ENCODE assay signal across 2 cellular contexts in the genomic region with DNA sequence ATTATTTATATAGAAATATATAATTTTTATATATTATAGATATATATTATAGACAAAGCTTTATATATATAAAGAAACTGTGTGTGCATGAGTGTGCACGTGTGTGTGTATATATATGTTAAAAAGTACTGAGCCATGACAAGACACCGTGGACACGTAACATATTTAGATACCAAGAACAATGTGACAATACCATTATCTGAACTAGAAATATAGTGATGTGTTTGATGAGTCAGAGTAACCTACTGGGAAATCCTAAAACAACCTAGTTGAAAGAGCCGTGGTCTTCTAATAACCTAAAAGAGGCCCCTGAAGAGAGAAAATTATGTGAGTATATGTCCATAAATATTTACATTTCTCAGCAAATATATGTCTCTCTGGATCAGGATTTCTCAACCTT.
TF ChIP-seq lines count a peak whose summit lies in the region.

No MANE protein-coding gene starts in this region.

TF ChIP-seq in GM12891, 5 proteins besides CTCF, POLR2A, EP300 and RAD21:
- TF ChIP-seq POU2F2 (IDR thresholded peaks at IDR 0.05; ENCODE audit: low read depth, low read length) (no peak), PAX5 (IDR thresholded peaks at IDR 0.05; ENCODE audit: insufficient read depth, low read length, severe bottlenecking) (no peak), POLR2AphosphoS5 (IDR thresholded peaks at IDR 0.05; ENCODE audit: low read depth, low read length) (no peak), TAF1 (IDR thresholded peaks at IDR 0.05; ENCODE audit: low read depth, low read length) (no peak), SPI1 (IDR thresholded peaks at IDR 0.05; ENCODE audit: low read depth, low read length) (no peak)

TF ChIP-seq in GM12878, 131 proteins besides CTCF, POLR2A, EP300 and RAD21:
- TF ChIP-seq, protein P1, sequence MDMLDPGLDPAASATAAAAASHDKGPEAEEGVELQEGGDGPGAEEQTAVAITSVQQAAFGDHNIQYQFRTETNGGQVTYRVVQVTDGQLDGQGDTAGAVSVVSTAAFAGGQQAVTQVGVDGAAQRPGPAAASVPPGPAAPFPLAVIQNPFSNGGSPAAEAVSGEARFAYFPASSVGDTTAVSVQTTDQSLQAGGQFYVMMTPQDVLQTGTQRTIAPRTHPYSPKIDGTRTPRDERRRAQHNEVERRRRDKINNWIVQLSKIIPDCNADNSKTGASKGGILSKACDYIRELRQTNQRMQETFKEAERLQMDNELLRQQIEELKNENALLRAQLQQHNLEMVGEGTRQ (IDR thresholded peaks at IDR 0.05; ENCODE audit: borderline replicate concordance, low read depth, low read length), result no peak
- TF ChIP-seq PAX8 (IDR thresholded peaks at IDR 0.05), result no peak
- no peak for TF ChIP-seq SMARCA5 (IDR thresholded peaks at IDR 0.05)
